ENCODE assay signal across 1 cellular context in the genomic region with DNA sequence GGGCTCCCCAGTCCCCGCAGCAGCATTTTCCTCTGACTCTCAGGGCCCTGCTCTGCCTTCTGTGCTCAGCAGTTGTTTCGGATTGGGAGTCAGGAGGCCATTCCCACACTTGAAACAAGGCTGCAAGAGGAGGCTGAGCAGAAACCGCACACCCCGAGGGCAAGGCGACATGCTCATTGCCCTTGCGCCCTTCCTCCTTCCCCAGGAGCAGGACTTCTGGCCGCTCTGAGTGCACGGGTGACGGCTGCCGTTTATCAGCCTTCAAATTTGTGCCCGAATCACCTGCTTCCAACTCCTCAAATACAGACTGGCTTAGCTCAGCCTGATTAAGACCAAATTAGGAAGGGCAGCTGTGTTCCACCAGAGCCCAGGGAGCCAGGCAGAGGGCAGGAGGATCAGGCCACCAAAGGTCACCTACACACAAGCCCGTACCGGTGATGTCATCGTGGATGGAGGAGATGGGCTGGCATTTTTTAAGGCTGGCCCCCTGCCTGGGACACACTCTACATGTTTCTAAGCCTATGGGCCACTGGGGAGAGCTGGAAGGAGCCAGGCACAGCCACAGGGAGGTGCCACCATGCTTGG.
TF ChIP-seq lines count a peak whose summit lies in the region.

No MANE protein-coding gene starts in this region.

TF ChIP-seq in HepG2, 621 proteins besides CTCF, POLR2A, EP300 and RAD21 (continued from another document):
- TF ChIP-seq, protein P1, sequence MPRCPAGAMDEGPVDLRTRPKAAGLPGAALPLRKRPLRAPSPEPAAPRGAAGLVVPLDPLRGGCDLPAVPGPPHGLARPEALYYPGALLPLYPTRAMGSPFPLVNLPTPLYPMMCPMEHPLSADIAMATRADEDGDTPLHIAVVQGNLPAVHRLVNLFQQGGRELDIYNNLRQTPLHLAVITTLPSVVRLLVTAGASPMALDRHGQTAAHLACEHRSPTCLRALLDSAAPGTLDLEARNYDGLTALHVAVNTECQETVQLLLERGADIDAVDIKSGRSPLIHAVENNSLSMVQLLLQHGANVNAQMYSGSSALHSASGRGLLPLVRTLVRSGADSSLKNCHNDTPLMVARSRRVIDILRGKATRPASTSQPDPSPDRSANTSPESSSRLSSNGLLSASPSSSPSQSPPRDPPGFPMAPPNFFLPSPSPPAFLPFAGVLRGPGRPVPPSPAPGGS (CRISPR knock-in tag; IDR thresholded peaks at IDR 0.05), result 0 out of 2 replicates have a peak, but pooled peaks have one; percentile 8
- TF ChIP-seq SATB2 (CRISPR knock-in tag; IDR thresholded peaks at IDR 0.05) (no peak), IKZF4 (CRISPR knock-in tag; IDR thresholded peaks at IDR 0.05; ENCODE audit: borderline replicate concordance, low read depth, not compliant biosample characterization) (no peak), IKZF5 (CRISPR knock-in tag; IDR thresholded peaks at IDR 0.05) (no peak), ZNF790 (CRISPR knock-in tag; IDR thresholded peaks at IDR 0.05; ENCODE audit: borderline replicate concordance) (no peak), TMF1 (CRISPR knock-in tag; IDR thresholded peaks at IDR 0.05; ENCODE audit: low read depth) (peak; percentile 18; the same call in 1 of the 2 replicates)
- TF ChIP-seq, protein P2, sequence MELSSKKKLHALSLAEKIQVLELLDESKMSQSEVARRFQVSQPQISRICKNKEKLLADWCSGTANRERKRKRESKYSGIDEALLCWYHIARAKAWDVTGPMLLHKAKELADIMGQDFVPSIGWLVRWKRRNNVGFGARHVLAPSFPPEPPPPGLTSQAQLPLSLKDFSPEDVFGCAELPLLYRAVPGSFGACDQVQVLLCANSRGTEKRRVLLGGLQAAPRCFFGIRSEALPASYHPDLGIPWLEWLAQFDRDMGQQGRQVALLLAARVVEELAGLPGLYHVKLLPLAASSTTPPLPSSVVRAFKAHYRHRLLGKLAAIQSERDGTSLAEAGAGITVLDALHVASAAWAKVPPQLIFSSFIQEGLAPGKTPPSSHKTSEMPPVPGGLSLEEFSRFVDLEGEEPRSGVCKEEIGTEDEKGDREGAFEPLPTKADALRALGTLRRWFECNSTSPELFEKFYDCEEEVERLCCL (CRISPR knock-in tag; IDR thresholded peaks at IDR 0.05; ENCODE audit: borderline replicate concordance), result no peak
- TF ChIP-seq, protein P3, sequence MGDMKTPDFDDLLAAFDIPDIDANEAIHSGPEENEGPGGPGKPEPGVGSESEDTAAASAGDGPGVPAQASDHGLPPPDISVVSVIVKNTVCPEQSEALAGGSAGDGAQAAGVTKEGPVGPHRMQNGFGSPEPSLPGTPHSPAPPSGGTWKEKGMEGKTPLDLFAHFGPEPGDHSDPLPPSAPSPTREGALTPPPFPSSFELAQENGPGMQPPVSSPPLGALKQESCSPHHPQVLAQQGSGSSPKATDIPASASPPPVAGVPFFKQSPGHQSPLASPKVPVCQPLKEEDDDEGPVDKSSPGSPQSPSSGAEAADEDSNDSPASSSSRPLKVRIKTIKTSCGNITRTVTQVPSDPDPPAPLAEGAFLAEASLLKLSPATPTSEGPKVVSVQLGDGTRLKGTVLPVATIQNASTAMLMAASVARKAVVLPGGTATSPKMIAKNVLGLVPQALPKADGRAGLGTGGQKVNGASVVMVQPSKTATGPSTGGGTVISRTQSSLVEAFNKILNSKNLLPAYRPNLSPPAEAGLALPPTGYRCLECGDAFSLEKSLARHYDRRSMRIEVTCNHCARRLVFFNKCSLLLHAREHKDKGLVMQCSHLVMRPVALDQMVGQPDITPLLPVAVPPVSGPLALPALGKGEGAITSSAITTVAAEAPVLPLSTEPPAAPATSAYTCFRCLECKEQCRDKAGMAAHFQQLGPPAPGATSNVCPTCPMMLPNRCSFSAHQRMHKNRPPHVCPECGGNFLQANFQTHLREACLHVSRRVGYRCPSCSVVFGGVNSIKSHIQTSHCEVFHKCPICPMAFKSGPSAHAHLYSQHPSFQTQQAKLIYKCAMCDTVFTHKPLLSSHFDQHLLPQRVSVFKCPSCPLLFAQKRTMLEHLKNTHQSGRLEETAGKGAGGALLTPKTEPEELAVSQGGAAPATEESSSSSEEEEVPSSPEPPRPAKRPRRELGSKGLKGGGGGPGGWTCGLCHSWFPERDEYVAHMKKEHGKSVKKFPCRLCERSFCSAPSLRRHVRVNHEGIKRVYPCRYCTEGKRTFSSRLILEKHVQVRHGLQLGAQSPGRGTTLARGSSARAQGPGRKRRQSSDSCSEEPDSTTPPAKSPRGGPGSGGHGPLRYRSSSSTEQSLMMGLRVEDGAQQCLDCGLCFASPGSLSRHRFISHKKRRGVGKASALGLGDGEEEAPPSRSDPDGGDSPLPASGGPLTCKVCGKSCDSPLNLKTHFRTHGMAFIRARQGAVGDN (CRISPR knock-in tag; IDR thresholded peaks at IDR 0.05), result peak; percentile 6; the same call in 1 of the 2 replicates
